ENCODE assay signal across 21 cellular contexts in the genomic region with DNA sequence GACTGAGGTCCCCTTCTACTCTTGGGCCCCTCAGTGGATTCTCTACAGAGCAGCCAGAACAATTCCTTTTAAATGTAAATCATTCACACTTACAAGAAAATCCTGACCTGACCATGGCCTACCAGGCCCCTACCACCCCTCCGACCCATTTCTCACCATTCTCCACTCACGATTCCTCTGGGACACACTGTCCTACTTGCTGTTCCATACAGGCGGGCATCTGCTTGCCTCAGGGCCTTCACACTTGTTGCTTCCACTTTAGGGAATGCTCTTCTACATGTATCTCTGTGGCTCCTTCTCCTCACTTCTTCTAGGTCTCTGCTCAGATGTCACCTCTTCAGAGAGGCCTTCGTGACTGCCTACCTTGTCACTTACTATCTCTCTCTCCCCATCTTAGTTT. TPM values are rescaled to one million over a fixed set of nuclear protein-coding genes. Genes with fewer than 3 reads are reported as not detected.
DNase-seq lines count a peak whose midpoint lies in the region; ATAC-seq, FAIRE-seq and TF ChIP-seq lines count a peak whose summit lies in the region.
"Had no signal": no experiment of that assay in that cellular context is flagged by ENCODE, and none has a peak within 500 bp of the region (broad histone marks: within the 10 kb centered on the region; RNA-seq: fewer than 3 reads in every experiment).

No MANE protein-coding gene starts in this region.

- ATAC-seq in A549 (no peak), GM18867 (IDR thresholded peaks at IDR 0.05; ENCODE audit: unreplicated experiment) (no peak), HG03439 (IDR thresholded peaks at IDR 0.05; ENCODE audit: unreplicated experiment) (no peak)

- H3K4me3 ChIP-seq in A549: no peak overlapping the region
- no peak overlapping the region for H3K4me3 ChIP-seq in colonic mucosa
- H3K4me3 ChIP-seq: GM23248, HAP-1 had no signal

- CTCF ChIA-PET in A549 (lab: Yijun Ruan, JAX): interaction anchor here (1.1 to 3.8 kb wide), 5 partner anchors 12 to 174 kb away, joined by 3 to 34 read pairs (median 4); no protein-coding TSS in a partner anchor

- no peak for TF ChIP-seq RAD21 in A549 (conservative IDR thresholded peaks at IDR 0.05 in 1 of 2, IDR thresholded peaks at IDR 0.05 in 1 of 2)

- intact Hi-C loops in colonic mucosa (cut with DNase I): no loop called here
- intact Hi-C loops in posterior vena cava (cut with DNase I): no loop called here

- H3K36me3 ChIP-seq in colonic mucosa: no peaks in the 10 kb centered on the region
- H3K36me3 ChIP-seq: BE2C, HAP-1 had no signal

- no peak for FAIRE-seq in A549 (lab: Jason Lieb, UNC)
- FAIRE-seq: D721Med, G401.6, GM12891 had no signal

- TF ChIP-seq CTCF in A549 (IDR thresholded peaks at IDR 0.05) (no peak), colonic mucosa (IDR thresholded peaks at IDR 0.05) (no peak)

- no peak overlapping the region for H3K9ac ChIP-seq in colonic mucosa (ENCODE audit: low read depth in 2 of 2, low read length in 2 of 2)
- H3K9ac ChIP-seq: GM23248 had no signal

- H3K4me1 ChIP-seq in A549: peaks cover 24% of the 10 kb centered on the region
- H3K4me1 ChIP-seq in colonic mucosa: no peaks in the 10 kb centered on the region
- H3K4me1 ChIP-seq: BE2C, HAP-1 had no signal

- peaks cover 4% of the 10 kb centered on the region for H3K27me3 ChIP-seq in colonic mucosa
- H3K27me3 ChIP-seq: BE2C had no signal

- H3K27ac ChIP-seq in A549 (no peak overlapping the region), colonic mucosa (peak overlapping the region; percentile 86)
- H3K27ac ChIP-seq: GM23248, HL-60 had no signal

- H3K4me2 ChIP-seq in A549: peak overlapping the region; percentile 77; the same call in 1 of the 3 replicates

- 86% methylated on average over 4 of the region's 4 CpGs for WGBS in A549 (ENCODE audit: missing lambda C conversion rate)

- no peaks in the 10 kb centered on the region for H3K9me3 ChIP-seq in A549
- H3K9me3 ChIP-seq in colonic mucosa: no peaks in the 10 kb centered on the region
- H3K9me3 ChIP-seq: BE2C, HAP-1 had no signal

- TF ChIP-seq EP300 in A549 (IDR thresholded peaks at IDR 0.05): no peak

- POLR2A ChIA-PET in A549 (lab: Yijun Ruan, JAX): no interaction called here

- DNase-seq in A549 (ENCODE audit: low read depth in 1 of 2, low spot score in 1 of 2): no peak
- no peak for DNase-seq in colonic mucosa
- peak; percentile 29 for DNase-seq in posterior vena cava (ENCODE audit: low spot score)
- no peak for DNase-seq in activated CD4-positive, CD25-positive, alpha-beta regulatory T cell treated with anti-CD3 and anti-CD28 coated beads, Interleukin-2, amount 50 U/mL, for 72 hours
- no peak for DNase-seq in HK-2 (ENCODE audit: unreplicated experiment)
- DNase-seq: BE2C; C1 segment of cervical spinal cord; CD4-positive, CD25-positive, alpha-beta regulatory T cell; CD8-positive, alpha-beta memory T cell; COR-L47; GM23248 had no signal

- no peak for TF ChIP-seq POLR2A in A549 (IDR thresholded peaks at IDR 0.05; ENCODE audit: low read length)

TF ChIP-seq in A549, 52 proteins besides CTCF, POLR2A, EP300 and RAD21:
- TF ChIP-seq ATOH8 (CRISPR knock-in tag; IDR thresholded peaks at IDR 0.05; ENCODE audit: low read depth) (no peak), CHD2 (IDR thresholded peaks at IDR 0.05; ENCODE audit: low read length, partially characterized antibody) (no peak), ZFP36 (IDR thresholded peaks at IDR 0.05; ENCODE audit: borderline replicate concordance, partially characterized antibody) (no peak), HOXA7 (CRISPR knock-in tag; IDR thresholded peaks at IDR 0.05) (no peak), NPAS2 (CRISPR knock-in tag; IDR thresholded peaks at IDR 0.05; ENCODE audit: borderline replicate concordance) (no peak), GATA3 (IDR thresholded peaks at IDR 0.05; ENCODE audit: borderline replicate concordance) (no peak), TFCP2L1 (CRISPR knock-in tag; IDR thresholded peaks at IDR 0.05) (no peak), HEYL (CRISPR knock-in tag; IDR thresholded peaks at IDR 0.05) (no peak), ZNF302 (CRISPR knock-in tag; IDR thresholded peaks at IDR 0.05) (no peak), POLR2AphosphoS2 (conservative IDR thresholded peaks at IDR 0.05; ENCODE audit: low read length) (no peak), RCOR1 (IDR thresholded peaks at IDR 0.05; ENCODE audit: low read depth, low read length) (no peak), CHD4 (IDR thresholded peaks at IDR 0.05; ENCODE audit: borderline replicate concordance) (no peak), FOSB (CRISPR knock-in tag; IDR thresholded peaks at IDR 0.05) (no peak), FOSL2 (IDR thresholded peaks at IDR 0.05) (no peak), FOSL2 (CRISPR knock-in tag; IDR thresholded peaks at IDR 0.05) (no peak), HDAC2 (IDR thresholded peaks at IDR 0.05) (no peak), EHF (CRISPR knock-in tag; IDR thresholded peaks at IDR 0.05) (no peak), ZSCAN20 (CRISPR knock-in tag; IDR thresholded peaks at IDR 0.05) (no peak)
- TF ChIP-seq, protein P1, sequence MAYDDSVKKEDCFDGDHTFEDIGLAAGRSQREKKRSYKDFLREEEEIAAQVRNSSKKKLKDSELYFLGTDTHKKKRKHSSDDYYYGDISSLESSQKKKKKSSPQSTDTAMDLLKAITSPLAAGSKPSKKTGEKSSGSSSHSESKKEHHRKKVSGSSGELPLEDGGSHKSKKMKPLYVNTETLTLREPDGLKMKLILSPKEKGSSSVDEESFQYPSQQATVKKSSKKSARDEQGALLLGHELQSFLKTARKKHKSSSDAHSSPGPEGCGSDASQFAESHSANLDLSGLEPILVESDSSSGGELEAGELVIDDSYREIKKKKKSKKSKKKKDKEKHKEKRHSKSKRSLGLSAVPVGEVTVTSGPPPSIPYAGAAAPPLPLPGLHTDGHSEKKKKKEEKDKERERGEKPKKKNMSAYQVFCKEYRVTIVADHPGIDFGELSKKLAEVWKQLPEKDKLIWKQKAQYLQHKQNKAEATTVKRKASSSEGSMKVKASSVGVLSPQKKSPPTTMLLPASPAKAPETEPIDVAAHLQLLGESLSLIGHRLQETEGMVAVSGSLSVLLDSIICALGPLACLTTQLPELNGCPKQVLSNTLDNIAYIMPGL (CRISPR knock-in tag; IDR thresholded peaks at IDR 0.05; ENCODE audit: borderline replicate concordance): no peak
- TF ChIP-seq, protein P2, sequence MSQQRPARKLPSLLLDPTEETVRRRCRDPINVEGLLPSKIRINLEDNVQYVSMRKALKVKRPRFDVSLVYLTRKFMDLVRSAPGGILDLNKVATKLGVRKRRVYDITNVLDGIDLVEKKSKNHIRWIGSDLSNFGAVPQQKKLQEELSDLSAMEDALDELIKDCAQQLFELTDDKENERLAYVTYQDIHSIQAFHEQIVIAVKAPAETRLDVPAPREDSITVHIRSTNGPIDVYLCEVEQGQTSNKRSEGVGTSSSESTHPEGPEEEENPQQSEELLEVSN (IDR thresholded peaks at IDR 0.05; ENCODE audit: borderline replicate concordance, low read depth): no peak

RNA-seq across cellular contexts. Expression of gene USH1C, which starts 3.4 kb away (rescaled TPM):
- polyA plus RNA-seq in A549 (2011; rRNA removed) (8.6 and 10.4 TPM in 2 replicates), A549 (2017; fragmentation: RNase III; extraction: RNeasy Plus Mini Kit Qiagen cat#74134 plus additional on column Dnase treatment) (1.8 to 3.2 TPM (median 2.8 TPM) in 3 replicates)
- polyA plus RNA-seq in A549 (2012; cell fraction: cytosol; rRNA removed): 1.7 and 1.8 TPM in 2 replicates
- polyA plus RNA-seq in A549 (2012; cell fraction: nucleus; rRNA removed): 2.7 and 3.1 TPM in 2 replicates
- 6.1 and 7.9 TPM in 2 replicates for polyA minus RNA-seq in A549 (2011; rRNA and poly(A)+ RNA removed)
- total RNA-seq in colonic mucosa (100 to 1,000 TPM; 143 to 161 TPM), posterior vena cava (1 to 10 TPM in 1 of 2 donors, not detected in 1; 2.9 TPM)
- total RNA-seq: A172; CD4-positive, CD25-positive, alpha-beta regulatory T cell; CD8-positive, alpha-beta memory T cell; GM23248; H4; HT1080 had no signal
- polyA plus RNA-seq: CD4-positive, CD25-positive, alpha-beta regulatory T cell; CD8-positive, alpha-beta memory T cell; GM23248 had no signal

RNA-seq across cellular contexts. Expression of gene OTOG, which starts 6.3 kb away (rescaled TPM):
- polyA plus RNA-seq in A549 (2011; rRNA removed): not detected in 2 replicates
- not detected in 2 replicates for polyA plus RNA-seq in A549 (2012; cell fraction: cytosol; rRNA removed)
- under 0.01 TPM in 1 of 2 replicates, not detected in the other for polyA plus RNA-seq in A549 (2012; cell fraction: nucleus; rRNA removed)
- polyA plus RNA-seq in A549 (2017; fragmentation: RNase III; extraction: RNeasy Plus Mini Kit Qiagen cat#74134 plus additional on column Dnase treatment): not detected in 3 replicates
- polyA minus RNA-seq in A549 (2011; rRNA and poly(A)+ RNA removed): not detected in 2 replicates
- total RNA-seq in colonic mucosa: not detected
- not detected for total RNA-seq in posterior vena cava
- total RNA-seq: A172; CD4-positive, CD25-positive, alpha-beta regulatory T cell; CD8-positive, alpha-beta memory T cell; GM23248; H4; HT1080 had no signal
- polyA plus RNA-seq: CD4-positive, CD25-positive, alpha-beta regulatory T cell; CD8-positive, alpha-beta memory T cell; GM23248 had no signal

Comparison
In these comparisons a context has a peak if more than half of its experiments do, and no peak if none do; other contexts are left out.
1. RNA of gene USH1C, which starts 3.4 kb away (total RNA-seq): 143 to 161 TPM in colonic mucosa; 2.9 TPM in posterior vena cava; every median in the first group is over 10 times any median in the second.